ENCODE assay signal across 8 cellular contexts in genomic region chr21:33924079-33924765, GRCh38. TPM values are rescaled to one million over a fixed set of nuclear protein-coding genes. Genes with fewer than 3 reads are reported as not detected.
DNase-seq lines count a peak whose midpoint lies in the region; ATAC-seq, FAIRE-seq and TF ChIP-seq lines count a peak whose summit lies in the region.

No MANE protein-coding gene starts in this region.

- no peaks in the 10 kb centered on the region for H3K4me1 Mint-ChIP-seq in endothelial cell (ENCODE audit: unreplicated experiment)

- H3K9me3 Mint-ChIP-seq in endothelial cell (ENCODE audit: unreplicated experiment) = no peaks in the 10 kb centered on the region

- no peak overlapping the region for H3K4me3 ChIP-seq in mucosa of descending colon

- intact Hi-C loops in mucosa of descending colon (cut with DNase I, micrococcal nuclease) = loop anchor here (2.0 to 5.0 kb wide), 3 partner anchors 318 to 425 kb away; no protein-coding TSS in a partner anchor

- no peaks in the 10 kb centered on the region for H3K9me3 ChIP-seq in mucosa of descending colon

- H3K36me3 ChIP-seq in mucosa of descending colon (ENCODE audit: low read depth) = no peaks in the 10 kb centered on the region

- TF ChIP-seq CTCF in endothelial cell (IDR thresholded peaks at IDR 0.05; ENCODE audit: unreplicated experiment) = peak; percentile 93
- peak; percentile 76 for TF ChIP-seq CTCF in mucosa of descending colon (IDR thresholded peaks at IDR 0.05)

- no peak overlapping the region for H3K4me3 Mint-ChIP-seq in endothelial cell (ENCODE audit: unreplicated experiment)

- no peaks in the 10 kb centered on the region for H3K4me1 ChIP-seq in mucosa of descending colon (ENCODE audit: low read depth)

- H3K27me3 Mint-ChIP-seq in endothelial cell (ENCODE audit: unreplicated experiment) = peaks cover 1% of the 10 kb centered on the region

- no peak overlapping the region for H3K27ac Mint-ChIP-seq in endothelial cell (ENCODE audit: unreplicated experiment)

- DNase-seq in AG20443 (ENCODE audit: low spot score) (peak; percentile 84), GM19239 (ENCODE audit: insufficient read length, low spot score) (peak; percentile 56), HT-29 (ENCODE audit: low spot score) (peak; percentile 92), NK-92 (lab: John Stamatoyannopoulos, UW; ENCODE audit: unreplicated experiment) (peak; percentile 18), endothelial cell (ENCODE audit: low spot score) (peak; percentile 89), mucosa of descending colon (peak; percentile 88 to 96 (median 91))
- DNase-seq in activated CD8-positive, alpha-beta memory T cell treated with anti-CD3 and anti-CD28 coated beads for 24 hours = peak; percentile 97
- peak; percentile 69 to 93 for DNase-seq in stimulated activated CD8-positive, alpha-beta memory T cell treated with anti-CD3 and anti-CD28 coated beads, Interleukin-4, amount 100 ng/mL, for 4 hours (ENCODE audit: low read depth in 2 of 2, low spot score in 1 of 2)

- ATAC-seq in mucosa of descending colon = peak; percentile 99

- peak; percentile 98 for FAIRE-seq in GM19239 (lab: Jason Lieb, UNC)

- no peaks in the 10 kb centered on the region for H3K36me3 Mint-ChIP-seq in endothelial cell (ENCODE audit: low read depth, unreplicated experiment)

RNA-seq across cellular contexts. Expression of gene ATP5PO, which starts 8.6 kb away (rescaled TPM):
- total RNA-seq in HT-29 (2014; rRNA removed; shearing (Covaris generic)) = 70.1 and 71.3 TPM in 2 replicates
- total RNA-seq in endothelial cell (ENCODE audit: unreplicated experiment) (218 TPM), mucosa of descending colon (100 to 1,000 TPM; 223 to 297 (median 282) TPM)

Comparison
In these comparisons a context has a peak if more than half of its experiments do, and no peak if none do; other contexts are left out.
1. DNase-seq: peak in every context shown above with its lines; median percentile 97 in activated CD8-positive, alpha-beta memory T cell treated with anti-CD3 and anti-CD28 coated beads for 24 hours; 92 in HT-29; 91 in mucosa of descending colon; 89 in endothelial cell; 84 in AG20443; 81 in stimulated activated CD8-positive, alpha-beta memory T cell treated with anti-CD3 and anti-CD28 coated beads, Interleukin-4, amount 100 ng/mL, for 4 hours; 56 in GM19239; 18 in NK-92.